In genomic region chr17:31416503-31416923, GRCh38 we compare ENCODE assay signal across 12 cellular contexts. TPM values are rescaled to one million over a fixed set of nuclear protein-coding genes. Genes with fewer than 3 reads are reported as not detected.
DNase-seq lines count a peak whose midpoint lies in the region; ATAC-seq and TF ChIP-seq lines count a peak whose summit lies in the region.
"Had no signal": no experiment of that assay in that cellular context is flagged by ENCODE, and none has a peak within 500 bp of the region (broad histone marks: within the 10 kb centered on the region; RNA-seq: fewer than 3 reads in every experiment).

No MANE protein-coding gene starts in this region.

- no peaks in the 10 kb centered on the region for H3K9me3 Mint-ChIP-seq in nephron progenitor cell

- TF ChIP-seq POLR2A in adrenal gland (IDR thresholded peaks at IDR 0.05), result no peak

- H3K4me1 Mint-ChIP-seq in nephron progenitor cell, result peaks cover 35% of the 10 kb centered on the region

- H3K27ac Mint-ChIP-seq in nephron progenitor cell, result no peak overlapping the region

- H3K9me3 ChIP-seq in right atrium auricular region (no peaks in the 10 kb centered on the region), adrenal gland (replicated peaks in 1 of 3) (no peaks in the 10 kb centered on the region)
- H3K9me3 ChIP-seq: lower lobe of right lung had no signal

- peak; percentile 82 for ATAC-seq in Right ventricle myocardium superior (ENCODE audit: poor library complexity)
- ATAC-seq in HG02798 (IDR thresholded peaks at IDR 0.05; ENCODE audit: poor library complexity, unreplicated experiment), result no peak
- no peak for ATAC-seq in HG03025 (IDR thresholded peaks at IDR 0.05; ENCODE audit: low FRiP score, unreplicated experiment)

- intact Hi-C loops in Right ventricle myocardium superior (cut with DNase I), result no loop called here
- intact Hi-C loops in adrenal gland (cut with DNase I), result no loop called here

- WGBS in adrenal gland, 4 donors, result 66 to 90% (median 72%) methylated on average over 6 to 10 of the region's 10 CpGs

- no peak overlapping the region for H3K4me3 ChIP-seq in right atrium auricular region
- no peak overlapping the region for H3K4me3 ChIP-seq in adrenal gland
- H3K4me3 ChIP-seq: lower lobe of right lung had no signal

- no peak for TF ChIP-seq CTCF in right atrium auricular region (IDR thresholded peaks at IDR 0.05)
- no peak for TF ChIP-seq CTCF in nephron progenitor cell (IDR thresholded peaks at IDR 0.05)
- no peak for TF ChIP-seq CTCF in adrenal gland (IDR thresholded peaks at IDR 0.05)

- DNase-seq in Right ventricle myocardium superior (peak; percentile 76), right atrium auricular region (ENCODE audit: low spot score) (no peak), globus pallidus (ENCODE audit: low spot score) (peak; percentile 98), nephron progenitor cell (peak; percentile 38), adrenal gland (no peak)
- DNase-seq in central memory CD4-positive, alpha-beta T cell, result no peak
- DNase-seq: activated CD4-positive, alpha-beta T cell treated with anti-CD3 and anti-CD28 coated beads, Interleukin-2, amount 50 U/mL, for 1 hour; DND-41; lower lobe of right lung had no signal

- H3K36me3 ChIP-seq in right atrium auricular region, result no peaks in the 10 kb centered on the region
- no peaks in the 10 kb centered on the region for H3K36me3 ChIP-seq in adrenal gland (replicated peaks in 1 of 2)
- H3K36me3 ChIP-seq: lower lobe of right lung had no signal

- H3K27me3 ChIP-seq in right atrium auricular region, result no peaks in the 10 kb centered on the region
- peaks cover 5% of the 10 kb centered on the region for H3K27me3 ChIP-seq in adrenal gland

- H3K27ac ChIP-seq in right atrium auricular region (no peak overlapping the region), adrenal gland (no peak overlapping the region)
- H3K27ac ChIP-seq: lower lobe of right lung had no signal

- H3K4me1 ChIP-seq in right atrium auricular region (peaks cover 0 to 17% of the 10 kb centered on the region in 2 donors), adrenal gland (replicated peaks in 1 of 2) (no peaks in the 10 kb centered on the region)
- H3K4me1 ChIP-seq: lower lobe of right lung had no signal

- H3K36me3 Mint-ChIP-seq in nephron progenitor cell (ENCODE audit: low read depth), result no peaks in the 10 kb centered on the region

- H3K4me3 Mint-ChIP-seq in nephron progenitor cell, result no peak overlapping the region

- H3K27me3 Mint-ChIP-seq in nephron progenitor cell (ENCODE audit: low read depth, poor library complexity), result peaks cover 19% of the 10 kb centered on the region

RNA-seq across cellular contexts. Expression of gene RAB11FIP4, which starts 25.0 kb away (rescaled TPM):
- total RNA-seq in Right ventricle myocardium superior (12.0 TPM), right atrium auricular region (1 to 10 TPM; 4.4 to 7.2 TPM), adrenal gland (1 to 10 TPM in 7 of 8 donors, under 1 TPM in 1; 0.48 to 3.8 (median 2.5) TPM)
- 1 to 10 TPM in 1 of 3 donors, under 1 TPM in 2; 0.54 to 2.1 (median 0.92) TPM for polyA plus RNA-seq in adrenal gland
- total RNA-seq: glomerular endothelial cell had no signal

Comparison
In these comparisons a context has a peak if more than half of its experiments do, and no peak if none do; other contexts are left out.
1. DNase-seq: peak in Right ventricle myocardium superior (single experiment), globus pallidus (single experiment) and nephron progenitor cell (single experiment); none in right atrium auricular region (single experiment), adrenal gland (0 of 7) and central memory CD4-positive, alpha-beta T cell (single experiment).